Comparison of ENCODE assay signal across 11 cellular contexts in genomic region chr10:44293842-44294241, GRCh38.
DNase-seq lines count a peak whose midpoint lies in the region; ATAC-seq, FAIRE-seq and TF ChIP-seq lines count a peak whose summit lies in the region.
"Had no signal": no experiment of that assay in that cellular context is flagged by ENCODE, and none has a peak within 500 bp of the region (broad histone marks: within the 10 kb centered on the region; RNA-seq: fewer than 3 reads in every experiment).

No MANE protein-coding gene starts in this region.

- H3K4me3 ChIP-seq in AG04450 (ENCODE audit: low read depth, low read length) (no peak overlapping the region), body of pancreas (no peak overlapping the region), pancreas (no peak overlapping the region)
- H3K4me3 ChIP-seq: A549 had no signal

- H3K9me3 ChIP-seq in AG04450 (ENCODE audit: control insufficient read depth, insufficient read depth, low read length) (no peaks in the 10 kb centered on the region; the same call in 1 of the 2 replicates), body of pancreas (no peaks in the 10 kb centered on the region), pancreas (no peaks in the 10 kb centered on the region)
- H3K9me3 ChIP-seq: A549 had no signal

- DNase-seq in AG04450 (ENCODE audit: low read depth, low spot score) (peak; percentile 88), body of pancreas (peak in 1 of 4 donors; percentile 43), Right ventricle myocardium superior (peak; percentile 61), pancreas (no peak), NCI-H82 (lab: John Stamatoyannopoulos, UW) (no peak), NCI-H1105 treated with DMSO at 0.1 percent for 48 hours (lab: John Stamatoyannopoulos, UW) (no peak), cerebellum (ENCODE audit: low spot score) (no peak)
- DNase-seq in stimulated activated CD4-positive, alpha-beta T cell treated with anti-CD3 and anti-CD28 coated beads, Interleukin-1b, Interleukin-23, amount 100 ng/mL, for 48 hours: no peak
- DNase-seq: NCI-H446 treated with DMSO at 0.1 percent for 48 hours had no signal

- POLR2A ChIA-PET in AG04450 (lab: Yijun Ruan, JAX): interaction anchor here (0.7 to 1.1 kb wide), 5 partner anchors 15 to 110 kb away, joined by 3 to 4 read pairs (median 3); no protein-coding TSS in a partner anchor

- intact Hi-C loops in body of pancreas (cut with DNase I) (no loop called here), Right ventricle myocardium superior (cut with DNase I) (no loop called here), pancreas (cut with DNase I) (no loop called here)

- no peak for TF ChIP-seq POLR2A in body of pancreas (IDR thresholded peaks at IDR 0.05)

- H3K4me1 ChIP-seq in body of pancreas: no peaks in the 10 kb centered on the region
- H3K4me1 ChIP-seq in pancreas: no peaks in the 10 kb centered on the region
- H3K4me1 ChIP-seq: A549 had no signal

- CTCF ChIA-PET in AG04450 (lab: Charles Lee): interaction anchor here (0.8 kb wide), 1 partner anchor 17 kb away, joined by 4 read pairs; no protein-coding TSS in a partner anchor

- TF ChIP-seq CTCF in AG04450 (IDR thresholded peaks at IDR 0.05; ENCODE audit: low read depth, low read length) (no peak), body of pancreas (IDR thresholded peaks at IDR 0.05) (no peak), pancreas (IDR thresholded peaks at IDR 0.05) (no peak)

- H3K27me3 ChIP-seq in AG04450 (ENCODE audit: control insufficient read depth, insufficient read depth, low read length): no peaks in the 10 kb centered on the region
- H3K27me3 ChIP-seq in body of pancreas: no peaks in the 10 kb centered on the region
- H3K27me3 ChIP-seq in pancreas: no peaks in the 10 kb centered on the region

- H3K36me3 ChIP-seq in body of pancreas (replicated peaks in 1 of 2; ENCODE audit: insufficient read depth in 1 of 2, low read depth in 2 of 2) (no peaks in the 10 kb centered on the region), pancreas (no peaks in the 10 kb centered on the region)

- ATAC-seq in body of pancreas (peak; percentile 75), Right ventricle myocardium superior (ENCODE audit: poor library complexity) (peak; percentile 94), pancreas (peak in 3 of 4 donors; percentile 58 to 81 (median 65))
- ATAC-seq: A549 had no signal

- FAIRE-seq in pancreas (lab: Jason Lieb, UNC): no peak
- FAIRE-seq: A549, endothelial cell of umbilical vein had no signal

- H3K27ac ChIP-seq in AG04450 (ENCODE audit: low read depth, low read length) (peak overlapping the region; percentile 91), body of pancreas (no peak overlapping the region), pancreas (peak overlapping the region in 1 of 4 donors; percentile 28)
- H3K27ac ChIP-seq: A549 had no signal

- 71 to 72% methylated on average over 7 of the region's 7 CpGs for WGBS in body of pancreas, 2 donors
- 74 to 77% methylated on average over 7 of the region's 7 CpGs for WGBS in pancreas, 2 donors

Comparison
In these comparisons a context has a peak if more than half of its experiments do, and no peak if none do; other contexts are left out.
1. DNase-seq: peak in AG04450 (single experiment) and Right ventricle myocardium superior (single experiment); none in pancreas (0 of 6), NCI-H82 (single experiment), stimulated activated CD4-positive, alpha-beta T cell treated with anti-CD3 and anti-CD28 coated beads, Interleukin-1b, Interleukin-23, amount 100 ng/mL, for 48 hours (single experiment), NCI-H1105 treated with DMSO at 0.1 percent for 48 hours (single experiment) and cerebellum (single experiment).
2. Peak in every context shown above with its lines, with median percentiles within 50 percentile points of each other: ATAC-seq.